8 cellular contexts compared by ENCODE assay signal in genomic region chr4:152839729-152840128, GRCh38. TPM values are rescaled to one million over a fixed set of nuclear protein-coding genes. Genes with fewer than 3 reads are reported as not detected.
DNase-seq lines count a peak whose midpoint lies in the region; ATAC-seq and TF ChIP-seq lines count a peak whose summit lies in the region.
"Not testable (repeated sequence)": the region's sequence is repeated elsewhere in the genome, so short reads cannot be mapped to it uniquely, and the experiment has no call there.

No MANE protein-coding gene starts in this region.

- POLR2A ChIA-PET in activated CD4-positive, alpha-beta T cell treated with anti-CD3 and anti-CD28 coated beads for 36 hours (lab: Charles Lee); naive thymus-derived CD8-positive, alpha-beta T cell (lab: Charles Lee): not testable (repeated sequence)

- H2AFZ ChIP-seq in MM.1S (ENCODE audit: low read length): not testable (repeated sequence)

- H4K20me1 ChIP-seq in MM.1S (ENCODE audit: insufficient read depth, low read length): not testable (repeated sequence)

- H3K4me1 Mint-ChIP-seq in activated CD4-positive, alpha-beta T cell treated with anti-CD3 and anti-CD28 coated beads for 36 hours: peaks cover 15% of the 10 kb centered on the region
- peaks cover 15% of the 10 kb centered on the region for H3K4me1 Mint-ChIP-seq in activated T-cell treated with anti-CD3 and anti-CD28 coated beads, Interleukin-2, amount 50 U/mL, for 24 hours (ENCODE audit: low read depth)
- peaks cover 42% of the 10 kb centered on the region for H3K4me1 Mint-ChIP-seq in activated naive CD4-positive, alpha-beta T cell treated with anti-CD3 and anti-CD28 coated beads, Interleukin-2, amount 10 ng/mL, durations not matched to agents 7 days and 5 days
- H3K4me1 Mint-ChIP-seq in central memory CD8-positive, alpha-beta T cell: peaks cover 36% of the 10 kb centered on the region
- H3K4me1 Mint-ChIP-seq in naive thymus-derived CD8-positive, alpha-beta T cell: peaks cover 15 to 32% (median 19%) of the 10 kb centered on the region in 4 donors
- H3K4me1 Mint-ChIP-seq in stimulated activated naive CD8-positive, alpha-beta T cell treated with anti-CD3 and anti-CD28 coated beads, Interleukin-15, amount 100 ng/mL, for 72 hours: peaks cover 32% of the 10 kb centered on the region

- not testable (repeated sequence) for H3K27me3 ChIP-seq in MM.1S (replicated peaks; ENCODE audit: insufficient read depth, low read length)

- DNase-seq in GM12865 (ENCODE audit: low read depth): peak; percentile 56
- peak; percentile 46 for DNase-seq in MM.1S
- DNase-seq in activated CD4-positive, alpha-beta T cell treated with anti-CD3 and anti-CD28 coated beads for 36 hours; activated T-cell treated with anti-CD3 and anti-CD28 coated beads, Interleukin-2, amount 50 U/mL, for 24 hours; activated naive CD4-positive, alpha-beta T cell treated with anti-CD3 and anti-CD28 coated beads, Interleukin-2, amount 10 ng/mL, durations not matched to agents 7 days and 5 days; central memory CD8-positive, alpha-beta T cell (ENCODE audit: low spot score in 2 of 2); naive thymus-derived CD8-positive, alpha-beta T cell; stimulated activated naive CD8-positive, alpha-beta T cell treated with anti-CD3 and anti-CD28 coated beads, Interleukin-15, amount 100 ng/mL, for 72 hours: not testable (repeated sequence)

- H3K9me2 ChIP-seq in MM.1S (replicated peaks; ENCODE audit: insufficient read depth, low read length): not testable (repeated sequence)

- peaks cover 44% of the 10 kb centered on the region for H3K36me3 Mint-ChIP-seq in activated CD4-positive, alpha-beta T cell treated with anti-CD3 and anti-CD28 coated beads for 36 hours (ENCODE audit: low read depth)
- H3K36me3 Mint-ChIP-seq in activated T-cell treated with anti-CD3 and anti-CD28 coated beads, Interleukin-2, amount 50 U/mL, for 24 hours (ENCODE audit: low read depth): peaks cover 43% of the 10 kb centered on the region
- H3K36me3 Mint-ChIP-seq in activated naive CD4-positive, alpha-beta T cell treated with anti-CD3 and anti-CD28 coated beads, Interleukin-2, amount 10 ng/mL, durations not matched to agents 7 days and 5 days: peaks cover 51% of the 10 kb centered on the region
- H3K36me3 Mint-ChIP-seq in central memory CD8-positive, alpha-beta T cell (ENCODE audit: insufficient read depth): not testable (repeated sequence)
- peaks cover 24 to 49% (median 36%) of the 10 kb centered on the region in 3 donors for H3K36me3 Mint-ChIP-seq in naive thymus-derived CD8-positive, alpha-beta T cell

- not testable (repeated sequence) for H3K36me3 ChIP-seq in MM.1S (replicated peaks; ENCODE audit: insufficient read depth, low read length)

- not testable (repeated sequence) for H3K9ac ChIP-seq in MM.1S (ENCODE audit: low read length)

- H3F3A ChIP-seq in MM.1S (ENCODE audit: insufficient read depth, low read length): not testable (repeated sequence)

- H3K4me3 Mint-ChIP-seq in activated CD4-positive, alpha-beta T cell treated with anti-CD3 and anti-CD28 coated beads for 36 hours; activated T-cell treated with anti-CD3 and anti-CD28 coated beads, Interleukin-2, amount 50 U/mL, for 24 hours; activated naive CD4-positive, alpha-beta T cell treated with anti-CD3 and anti-CD28 coated beads, Interleukin-2, amount 10 ng/mL, durations not matched to agents 7 days and 5 days: not testable (repeated sequence)
- peak overlapping the region; percentile 46 for H3K4me3 Mint-ChIP-seq in central memory CD8-positive, alpha-beta T cell
- H3K4me3 Mint-ChIP-seq in naive thymus-derived CD8-positive, alpha-beta T cell: peak overlapping the region in 4 of 10 donors; percentile 8 to 50 (median 22)
- H3K4me3 Mint-ChIP-seq in stimulated activated naive CD8-positive, alpha-beta T cell treated with anti-CD3 and anti-CD28 coated beads, Interleukin-15, amount 100 ng/mL, for 72 hours: peak overlapping the region; percentile 51 to 59

- H3K27ac Mint-ChIP-seq in activated CD4-positive, alpha-beta T cell treated with anti-CD3 and anti-CD28 coated beads for 36 hours: peak overlapping the region; percentile 52
- peak overlapping the region; percentile 18 for H3K27ac Mint-ChIP-seq in activated T-cell treated with anti-CD3 and anti-CD28 coated beads, Interleukin-2, amount 50 U/mL, for 24 hours
- H3K27ac Mint-ChIP-seq in activated naive CD4-positive, alpha-beta T cell treated with anti-CD3 and anti-CD28 coated beads, Interleukin-2, amount 10 ng/mL, durations not matched to agents 7 days and 5 days: peak overlapping the region; percentile 72
- peak overlapping the region; percentile 77 for H3K27ac Mint-ChIP-seq in central memory CD8-positive, alpha-beta T cell (ENCODE audit: low read depth)
- peak overlapping the region in 7 of 10 donors; percentile 7 to 78 (median 47) for H3K27ac Mint-ChIP-seq in naive thymus-derived CD8-positive, alpha-beta T cell
- peak overlapping the region; percentile 47 to 52 for H3K27ac Mint-ChIP-seq in stimulated activated naive CD8-positive, alpha-beta T cell treated with anti-CD3 and anti-CD28 coated beads, Interleukin-15, amount 100 ng/mL, for 72 hours

- H3K4me1 ChIP-seq in MM.1S (ENCODE audit: low read length): not testable (repeated sequence)

- not testable (repeated sequence) for ATAC-seq in activated CD4-positive, alpha-beta T cell treated with anti-CD3 and anti-CD28 coated beads for 36 hours; central memory CD8-positive, alpha-beta T cell (replicated peaks; ENCODE audit: extremely low read depth, poor library complexity, severe bottlenecking); naive thymus-derived CD8-positive, alpha-beta T cell
- peak; percentile 68 for ATAC-seq in stimulated activated naive CD8-positive, alpha-beta T cell treated with anti-CD3 and anti-CD28 coated beads, Interleukin-15, amount 100 ng/mL, for 72 hours

- CTCF ChIA-PET in activated CD4-positive, alpha-beta T cell treated with anti-CD3 and anti-CD28 coated beads for 36 hours (lab: Charles Lee); activated naive CD4-positive, alpha-beta T cell treated with anti-CD3 and anti-CD28 coated beads, Interleukin-2, amount 10 ng/mL, durations not matched to agents 7 days and 5 days (lab: Charles Lee): not testable (repeated sequence)

- not testable (repeated sequence) for H3K4me3 ChIP-seq in GM12865 (ENCODE audit: low read depth, low read length); MM.1S (ENCODE audit: low read length)

- H3K4me2 ChIP-seq in MM.1S (ENCODE audit: low read depth, low read length): not testable (repeated sequence)

- TF ChIP-seq CTCF in GM12865 (IDR thresholded peaks at IDR 0.05; ENCODE audit: insufficient read depth, low read depth, low read length, missing control alignments); MM.1S (IDR thresholded peaks at IDR 0.05; ENCODE audit: low read length): not testable (repeated sequence)

- intact Hi-C loops in activated CD4-positive, alpha-beta T cell treated with anti-CD3 and anti-CD28 coated beads for 36 hours (cut with DNase I, micrococcal nuclease): not testable (repeated sequence)

- not testable (repeated sequence) for H3K9me3 ChIP-seq in MM.1S (replicated peaks; ENCODE audit: insufficient read depth, low read length)

- H3K27ac ChIP-seq in MM.1S (ENCODE audit: low read length): not testable (repeated sequence)

- H3K9me3 Mint-ChIP-seq in activated CD4-positive, alpha-beta T cell treated with anti-CD3 and anti-CD28 coated beads for 36 hours (ENCODE audit: low read depth): peaks cover 14% of the 10 kb centered on the region
- peaks cover 12% of the 10 kb centered on the region for H3K9me3 Mint-ChIP-seq in activated T-cell treated with anti-CD3 and anti-CD28 coated beads, Interleukin-2, amount 50 U/mL, for 24 hours
- H3K9me3 Mint-ChIP-seq in activated naive CD4-positive, alpha-beta T cell treated with anti-CD3 and anti-CD28 coated beads, Interleukin-2, amount 10 ng/mL, durations not matched to agents 7 days and 5 days: peaks cover 27% of the 10 kb centered on the region
- H3K9me3 Mint-ChIP-seq in central memory CD8-positive, alpha-beta T cell: not testable (repeated sequence)
- peaks cover 0 to 29% (median 9%) of the 10 kb centered on the region in 9 donors for H3K9me3 Mint-ChIP-seq in naive thymus-derived CD8-positive, alpha-beta T cell
- peaks cover 5 to 21% of the 10 kb centered on the region in 2 donors for H3K9me3 Mint-ChIP-seq in stimulated activated naive CD8-positive, alpha-beta T cell treated with anti-CD3 and anti-CD28 coated beads, Interleukin-15, amount 100 ng/mL, for 72 hours

- not testable (repeated sequence) for H3K27me3 Mint-ChIP-seq in activated CD4-positive, alpha-beta T cell treated with anti-CD3 and anti-CD28 coated beads for 36 hours; activated T-cell treated with anti-CD3 and anti-CD28 coated beads, Interleukin-2, amount 50 U/mL, for 24 hours; activated naive CD4-positive, alpha-beta T cell treated with anti-CD3 and anti-CD28 coated beads, Interleukin-2, amount 10 ng/mL, durations not matched to agents 7 days and 5 days; central memory CD8-positive, alpha-beta T cell; naive thymus-derived CD8-positive, alpha-beta T cell; stimulated activated naive CD8-positive, alpha-beta T cell treated with anti-CD3 and anti-CD28 coated beads, Interleukin-15, amount 100 ng/mL, for 72 hours

- H3K79me2 ChIP-seq in MM.1S (ENCODE audit: low read length): not testable (repeated sequence)

RNA-seq across cellular contexts. Expression of gene ARFIP1, which starts 60.0 kb away (rescaled TPM):
- 10 to 100 TPM in 1 of 2 experiments, 1 to 10 TPM in 1; 8.4 to 10.5 TPM for total RNA-seq in activated CD4-positive, alpha-beta T cell treated with anti-CD3 and anti-CD28 coated beads for 36 hours
- 10 to 100 TPM; 11.3 to 14.5 TPM for total RNA-seq in naive thymus-derived CD8-positive, alpha-beta T cell
- polyA plus RNA-seq in naive thymus-derived CD8-positive, alpha-beta T cell: 10 to 100 TPM; 12.2 to 21.3 (median 17.9) TPM

Comparison
In these comparisons a context has a peak if more than half of its experiments do, and no peak if none do; other contexts are left out.
1. H3K27ac Mint-ChIP-seq: peak in every context shown above with its lines; median percentile 77 in central memory CD8-positive, alpha-beta T cell; 72 in activated naive CD4-positive, alpha-beta T cell treated with anti-CD3 and anti-CD28 coated beads, Interleukin-2, amount 10 ng/mL, durations not matched to agents 7 days and 5 days; 52 in activated CD4-positive, alpha-beta T cell treated with anti-CD3 and anti-CD28 coated beads for 36 hours; 50 in stimulated activated naive CD8-positive, alpha-beta T cell treated with anti-CD3 and anti-CD28 coated beads, Interleukin-15, amount 100 ng/mL, for 72 hours; 47 in naive thymus-derived CD8-positive, alpha-beta T cell; 18 in activated T-cell treated with anti-CD3 and anti-CD28 coated beads, Interleukin-2, amount 50 U/mL, for 24 hours.